ENCODE assay signal across 19 cellular contexts in the genomic region with DNA sequence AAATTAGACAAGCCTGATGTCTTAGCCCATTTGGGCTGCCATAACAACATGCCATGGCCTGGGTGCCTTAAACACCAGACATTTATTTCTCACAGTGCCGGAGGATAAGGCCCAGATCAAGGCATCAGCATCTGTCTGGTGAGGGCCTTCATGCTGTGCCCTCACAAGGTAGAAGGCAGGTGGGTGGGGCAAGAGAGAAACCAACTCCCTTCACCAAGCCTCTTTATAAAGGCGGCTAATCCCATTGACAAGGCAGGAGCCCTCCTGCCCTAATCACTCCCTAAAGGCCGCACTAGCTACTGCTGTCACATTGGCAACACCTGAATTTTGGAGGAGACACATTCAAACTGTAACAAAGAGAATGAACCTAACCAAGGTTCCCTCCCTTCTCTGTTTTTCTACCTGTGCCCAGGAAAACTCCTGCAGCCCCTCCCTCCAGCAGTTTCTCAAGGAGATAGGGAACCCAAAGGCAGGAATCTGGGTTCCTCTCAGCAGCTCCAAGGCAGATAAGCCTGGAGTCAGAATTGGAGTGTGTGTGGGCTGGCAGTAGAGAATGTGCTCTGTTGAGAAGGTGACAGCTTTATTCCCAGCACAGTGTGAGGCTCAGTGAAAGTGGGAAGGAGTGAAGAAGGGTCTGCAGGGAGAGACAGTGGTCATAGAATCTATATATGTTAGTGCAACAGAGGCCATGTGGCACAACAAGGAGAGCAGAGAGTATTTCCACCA. TPM values are rescaled to one million over a fixed set of nuclear protein-coding genes. Genes with fewer than 3 reads are reported as not detected.
DNase-seq lines count a peak whose midpoint lies in the region; ATAC-seq and TF ChIP-seq lines count a peak whose summit lies in the region.
"Had no signal": no experiment of that assay in that cellular context is flagged by ENCODE, and none has a peak within 500 bp of the region (broad histone marks: within the 10 kb centered on the region; RNA-seq: fewer than 3 reads in every experiment).

No MANE protein-coding gene starts in this region.

- H3K27me3 Mint-ChIP-seq in GM23338 (ENCODE audit: insufficient read depth, low read depth, poor library complexity) (peaks cover 19% of the 10 kb centered on the region), glutamatergic neuron (ENCODE audit: unreplicated experiment) (peaks cover 14% of the 10 kb centered on the region), neural progenitor cell (ENCODE audit: insufficient read depth, low read depth) (peaks cover 16% of the 10 kb centered on the region)

- H3K9me3 Mint-ChIP-seq in GM23338 (no peaks in the 10 kb centered on the region; the same call in 2 of the 3 replicates), glutamatergic neuron (ENCODE audit: unreplicated experiment) (peaks cover 11% of the 10 kb centered on the region), neural progenitor cell (no peaks in the 10 kb centered on the region)
- H3K9me3 Mint-ChIP-seq: HFFc6 had no signal

- H3K4me1 ChIP-seq in GM23338 (ENCODE audit: insufficient read depth) (0 out of 2 replicates have a peak, but pooled peaks cover 5% of the 10 kb centered on the region), neural progenitor cell (peaks cover 17% of the 10 kb centered on the region), upper lobe of left lung (no peaks in the 10 kb centered on the region)
- H3K4me1 ChIP-seq: BLaER1 had no signal

- 50 to 54% methylated on average over 3 of the region's 3 CpGs for WGBS in upper lobe of left lung, 2 donors

- DNase-seq in GM23338 (ENCODE audit: low spot score) (no peak), WERI-Rb-1 (peak; percentile 69), glutamatergic neuron (no peak), neural progenitor cell (ENCODE audit: low spot score) (peak; percentile 53), upper lobe of left lung (no peak)
- no peak for DNase-seq in stimulated activated CD4-positive, alpha-beta T cell treated with anti-CD3 and anti-CD28 coated beads, Interleukin-15, amount 100 ng/mL, for 24 hours
- DNase-seq: 8988T; Calu3; CD8-positive, alpha-beta T cell; DMS79 treated with DMSO at 0.1 percent for 48 hours; GF-D8; GM23248; H7; HFFc6; IMR-90 had no signal

- H3K9me3 ChIP-seq in WERI-Rb-1 (ENCODE audit: severe bottlenecking): no peaks in the 10 kb centered on the region
- no peaks in the 10 kb centered on the region for H3K9me3 ChIP-seq in neural progenitor cell (ENCODE audit: low read depth)
- peaks cover 0 to 3% (median 0%) of the 10 kb centered on the region in 4 donors for H3K9me3 ChIP-seq in upper lobe of left lung
- H3K9me3 ChIP-seq: BLaER1 had no signal

- H3K4me1 Mint-ChIP-seq in GM23338 (peaks cover 4% of the 10 kb centered on the region), glutamatergic neuron (ENCODE audit: low read depth, unreplicated experiment) (peaks cover 37% of the 10 kb centered on the region), neural progenitor cell (peaks cover 29% of the 10 kb centered on the region)

- no peaks in the 10 kb centered on the region for H4K20me1 ChIP-seq in GM23338 (replicated peaks; ENCODE audit: insufficient read depth)
- peaks cover 29% of the 10 kb centered on the region for H4K20me1 ChIP-seq in neural progenitor cell (ENCODE audit: low read depth)

- H3K36me3 ChIP-seq in GM23338 (ENCODE audit: insufficient read depth) (no peaks in the 10 kb centered on the region), WERI-Rb-1 (no peaks in the 10 kb centered on the region), neural progenitor cell (no peaks in the 10 kb centered on the region), upper lobe of left lung (no peaks in the 10 kb centered on the region)
- H3K36me3 ChIP-seq: BLaER1 had no signal

- H3K27me3 ChIP-seq in GM23338 (ENCODE audit: insufficient read depth): peaks cover 37% of the 10 kb centered on the region
- no peaks in the 10 kb centered on the region for H3K27me3 ChIP-seq in WERI-Rb-1 (ENCODE audit: insufficient read depth, low read depth, severe bottlenecking)
- H3K27me3 ChIP-seq in neural progenitor cell: peaks cover 53% of the 10 kb centered on the region
- H3K27me3 ChIP-seq in upper lobe of left lung: peaks cover 0 to 4% (median 0%) of the 10 kb centered on the region in 4 donors
- H3K27me3 ChIP-seq: BLaER1 had no signal

- H3K27ac ChIP-seq in GM23338 (ENCODE audit: low read depth) (no peak overlapping the region), WERI-Rb-1 (no peak overlapping the region), neural progenitor cell (no peak overlapping the region), upper lobe of left lung (no peak overlapping the region)
- H3K27ac ChIP-seq: BLaER1, GM23248, HL-60 had no signal

- TF ChIP-seq EP300 in upper lobe of left lung (IDR thresholded peaks at IDR 0.05): no peak

- no peak overlapping the region for H3K4me3 Mint-ChIP-seq in GM23338
- no peak overlapping the region for H3K4me3 Mint-ChIP-seq in glutamatergic neuron (ENCODE audit: unreplicated experiment)
- H3K4me3 Mint-ChIP-seq in neural progenitor cell: no peak overlapping the region
- H3K4me3 Mint-ChIP-seq: CD8-positive, alpha-beta T cell; HFFc6 had no signal

- H3K4me2 ChIP-seq in GM23338: no peak overlapping the region
- H3K4me2 ChIP-seq in neural progenitor cell: no peak overlapping the region
- H3K4me2 ChIP-seq: BLaER1 had no signal

- TF ChIP-seq CTCF in GM23338 (conservative IDR thresholded peaks at IDR 0.05; ENCODE audit: low read depth in 2 of 2) (no peak), WERI-Rb-1 (IDR thresholded peaks at IDR 0.05; ENCODE audit: low read depth, low read length) (no peak), glutamatergic neuron (IDR thresholded peaks at IDR 0.05; ENCODE audit: partially characterized antibody, unreplicated experiment) (no peak), neural progenitor cell (IDR thresholded peaks at IDR 0.05) (no peak), upper lobe of left lung (IDR thresholded peaks at IDR 0.05) (no peak)

- H3F3A ChIP-seq in GM23338 (replicated peaks; ENCODE audit: low read depth) (no peaks in the 10 kb centered on the region), neural progenitor cell (ENCODE audit: low read depth) (no peaks in the 10 kb centered on the region)

- H2AFZ ChIP-seq in GM23338 (0 out of 2 replicates have a peak overlapping the region, but pooled peaks have one; percentile 76), neural progenitor cell (replicated peaks) (no peak overlapping the region)
- H2AFZ ChIP-seq: GM23248 had no signal

- no peaks in the 10 kb centered on the region for H3K36me3 Mint-ChIP-seq in GM23338 (ENCODE audit: low read depth)
- H3K36me3 Mint-ChIP-seq in glutamatergic neuron (ENCODE audit: unreplicated experiment): peaks cover 5% of the 10 kb centered on the region
- H3K36me3 Mint-ChIP-seq in neural progenitor cell: no peaks in the 10 kb centered on the region
- H3K36me3 Mint-ChIP-seq: CD8-positive, alpha-beta T cell had no signal

- no peak overlapping the region for H3K27ac Mint-ChIP-seq in GM23338
- peak overlapping the region; percentile 18 for H3K27ac Mint-ChIP-seq in glutamatergic neuron (ENCODE audit: unreplicated experiment)
- no peak overlapping the region for H3K27ac Mint-ChIP-seq in neural progenitor cell
- H3K27ac Mint-ChIP-seq: CD8-positive, alpha-beta T cell; HFFc6 had no signal

- H3K79me2 ChIP-seq in GM23338 (replicated peaks; ENCODE audit: insufficient read depth): no peaks in the 10 kb centered on the region
- no peaks in the 10 kb centered on the region for H3K79me2 ChIP-seq in neural progenitor cell (ENCODE audit: low read depth)

- H3K9me2 ChIP-seq in GM23338 (ENCODE audit: insufficient read depth): no peaks in the 10 kb centered on the region

- H3K4me3 ChIP-seq in GM23338 (no peak overlapping the region), WERI-Rb-1 (ENCODE audit: low read depth, low read length) (no peak overlapping the region), neural progenitor cell (no peak overlapping the region), upper lobe of left lung (no peak overlapping the region)
- H3K4me3 ChIP-seq: BLaER1, GM23248 had no signal

- TF ChIP-seq POLR2A in upper lobe of left lung (IDR thresholded peaks at IDR 0.05): no peak

- no peak overlapping the region for H3K9ac ChIP-seq in neural progenitor cell
- H3K9ac ChIP-seq: BLaER1, GM23248 had no signal

- ATAC-seq in GM23338 (peak; percentile 38; the same call in 2 of the 3 replicates), upper lobe of left lung (ENCODE audit: low FRiP score in 2 of 2) (no peak), GM21825 (IDR thresholded peaks at IDR 0.05; ENCODE audit: unreplicated experiment) (no peak)
- ATAC-seq: CD8-positive, alpha-beta T cell; HCT116 had no signal

TF ChIP-seq in GM23338, 12 proteins besides CTCF, POLR2A, EP300 and RAD21 (continues in another document):
- TF ChIP-seq ZNF114 (CRISPR knock-in tag; IDR thresholded peaks at IDR 0.05) (no peak), STAT1 (IDR thresholded peaks at IDR 0.05; ENCODE audit: unreplicated experiment) (no peak)

RNA-seq across cellular contexts. Expression of a gene that starts 21.7 kb away (rescaled TPM):
- total RNA-seq in GM23338 (2014; rRNA removed; shearing (Covaris generic)): 71.0 and 94.4 TPM in 2 replicates
- polyA plus RNA-seq in GM23338 (2016; fragmentation: Nextera tagmentation; extraction: Ambion mirVana): 16.8 and 19.6 TPM in 2 replicates
- 115 TPM for total RNA-seq in glutamatergic neuron (ENCODE audit: unreplicated experiment)
- 68.2 and 93.0 TPM in 2 replicates for total RNA-seq in neural progenitor cell (ENCODE audit: low replicate concordance)
- 10 to 100 TPM; 22.4 to 52.0 (median 39.5) TPM for total RNA-seq in upper lobe of left lung

Comparison
In these comparisons a context has a peak if more than half of its experiments do, and no peak if none do; other contexts are left out.
1. DNase-seq: peak in WERI-Rb-1 (single experiment) and neural progenitor cell (single experiment); none in GM23338 (single experiment), glutamatergic neuron (single experiment), upper lobe of left lung (0 of 2) and stimulated activated CD4-positive, alpha-beta T cell treated with anti-CD3 and anti-CD28 coated beads, Interleukin-15, amount 100 ng/mL, for 24 hours (single experiment).